8 cellular contexts compared by ENCODE assay signal in genomic region chr9:129131300-129132145, GRCh38. TPM values are rescaled to one million over a fixed set of nuclear protein-coding genes. Genes with fewer than 3 reads are reported as not detected.
DNase-seq lines count a peak whose midpoint lies in the region; ATAC-seq lines count a peak whose summit lies in the region.

No MANE protein-coding gene starts in this region.

- DNase-seq in CD8-positive, alpha-beta memory T cell = peak; percentile 75 to 87 (median 77)
- DNase-seq in H7 (peak; percentile 97), NCI-H345 (lab: John Stamatoyannopoulos, UW) (peak; percentile 48), dermis microvascular lymphatic vessel endothelial cell (ENCODE audit: low read depth in 2 of 2) (peak; percentile 51 to 68), mesenchymal stem cell (peak; percentile 68)
- peak; percentile 86 for DNase-seq in activated CD4-positive, alpha-beta memory T cell treated with anti-CD3 and anti-CD28 coated beads, Interleukin-2, amount 10 ng/mL, durations not matched to agents 7 days and 5 days
- peak; percentile 63 to 65 for DNase-seq in stimulated activated CD8-positive, alpha-beta memory T cell treated with anti-CD3 and anti-CD28 coated beads, Interleukin-15, amount 100 ng/mL, for 48 hours (ENCODE audit: low read depth in 2 of 2)

- H4K91ac ChIP-seq in mesenchymal stem cell (ENCODE audit: low read length) = no peak overlapping the region

- H3K9ac ChIP-seq in mesenchymal stem cell (ENCODE audit: low read length) = peak overlapping the region; percentile 8

- H3K9me3 ChIP-seq in CD8-positive, alpha-beta memory T cell (ENCODE audit: low read length) = no peaks in the 10 kb centered on the region
- H3K9me3 ChIP-seq in mesenchymal stem cell (ENCODE audit: control insufficient read depth, low read length) = no peaks in the 10 kb centered on the region

- no peak overlapping the region for H2AFZ ChIP-seq in mesenchymal stem cell (ENCODE audit: low read depth, low read length)

- ATAC-seq in HG03097 (IDR thresholded peaks at IDR 0.05; ENCODE audit: low FRiP score, unreplicated experiment) = no peak

- H2BK12ac ChIP-seq in mesenchymal stem cell (ENCODE audit: low read length in 2 of 2) = no peak overlapping the region

- H3K4me1 ChIP-seq in CD8-positive, alpha-beta memory T cell (ENCODE audit: insufficient read depth, low read length) = peaks cover 5% of the 10 kb centered on the region
- H3K4me1 ChIP-seq in mesenchymal stem cell (ENCODE audit: control insufficient read depth, insufficient read depth, low read depth, low read length) = peaks cover 11% of the 10 kb centered on the region

- no peaks in the 10 kb centered on the region for H3K27me3 Mint-ChIP-seq in CD8-positive, alpha-beta memory T cell
- no peaks in the 10 kb centered on the region for H3K27me3 Mint-ChIP-seq in activated CD4-positive, alpha-beta memory T cell treated with anti-CD3 and anti-CD28 coated beads, Interleukin-2, amount 10 ng/mL, durations not matched to agents 7 days and 5 days

- no peak overlapping the region for H3K14ac ChIP-seq in mesenchymal stem cell (ENCODE audit: low read length in 2 of 2)

- peak overlapping the region in 5 of 8 donors; percentile 32 to 87 (median 63) for H3K27ac Mint-ChIP-seq in CD8-positive, alpha-beta memory T cell
- no peak overlapping the region for H3K27ac Mint-ChIP-seq in activated CD4-positive, alpha-beta memory T cell treated with anti-CD3 and anti-CD28 coated beads, Interleukin-2, amount 10 ng/mL, durations not matched to agents 7 days and 5 days

- H3K4me1 Mint-ChIP-seq in CD8-positive, alpha-beta memory T cell = peaks cover 5 to 6% (median 6%) of the 10 kb centered on the region in 3 donors
- peaks cover 8% of the 10 kb centered on the region for H3K4me1 Mint-ChIP-seq in activated CD4-positive, alpha-beta memory T cell treated with anti-CD3 and anti-CD28 coated beads, Interleukin-2, amount 10 ng/mL, durations not matched to agents 7 days and 5 days

- H2AK5ac ChIP-seq in mesenchymal stem cell (ENCODE audit: low read length, severe bottlenecking) = peak overlapping the region; percentile 12

- no peak overlapping the region for H3K4me2 ChIP-seq in mesenchymal stem cell (ENCODE audit: low read length, poor library complexity, severe bottlenecking)

- H3K18ac ChIP-seq in mesenchymal stem cell (ENCODE audit: low read depth in 1 of 2, low read length in 2 of 2) = no peak overlapping the region

- WGBS in mesenchymal stem cell = 42% methylated on average over 12 of the region's 13 CpGs

- H3K27me3 ChIP-seq in CD8-positive, alpha-beta memory T cell (ENCODE audit: insufficient read depth, low read length, poor library complexity, severe bottlenecking) = no peaks in the 10 kb centered on the region
- no peaks in the 10 kb centered on the region for H3K27me3 ChIP-seq in H7 (ENCODE audit: control insufficient read depth, insufficient read depth, low read length)
- H3K27me3 ChIP-seq in mesenchymal stem cell (ENCODE audit: control insufficient read depth in 1 of 2, insufficient read depth in 1 of 2, low read length in 2 of 2) = no peaks in the 10 kb centered on the region

- POLR2A ChIA-PET in CD8-positive, alpha-beta memory T cell (lab: Charles Lee) = interaction anchor here (0.7 to 1.3 kb wide), 4 partner anchors 19 to 480 kb away, joined by 3 to 4 read pairs (median 4); no protein-coding TSS in a partner anchor
- POLR2A ChIA-PET in activated CD4-positive, alpha-beta memory T cell treated with anti-CD3 and anti-CD28 coated beads, Interleukin-2, amount 10 ng/mL, durations not matched to agents 7 days and 5 days (lab: Charles Lee) = interaction anchor here (0.5 to 2.2 kb wide), 12 partner anchors 8 to 495 kb away, joined by 3 to 9 read pairs (median 4); partner anchors contain the start of genes C9orf50, DOLPP1, IER5L and NTMT1

- peak overlapping the region; percentile 57 for H4K8ac ChIP-seq in mesenchymal stem cell (ENCODE audit: low read length)

- H3K23ac ChIP-seq in mesenchymal stem cell (ENCODE audit: low read length in 2 of 2) = no peak overlapping the region

- H2BK5ac ChIP-seq in mesenchymal stem cell (ENCODE audit: low read depth, low read length, poor library complexity, severe bottlenecking) = no peak overlapping the region

- H2BK120ac ChIP-seq in mesenchymal stem cell (ENCODE audit: low read depth, low read length) = no peak overlapping the region

- H3K4ac ChIP-seq in mesenchymal stem cell (ENCODE audit: low read depth in 1 of 2, low read length in 2 of 2) = no peak overlapping the region

- H3K4me3 ChIP-seq in CD8-positive, alpha-beta memory T cell (ENCODE audit: low read length) = no peak overlapping the region
- H3K4me3 ChIP-seq in H7 (ENCODE audit: insufficient read depth, low read depth, low read length) = no peak overlapping the region
- H3K4me3 ChIP-seq in mesenchymal stem cell (ENCODE audit: insufficient read depth in 1 of 2, low read depth in 1 of 2, low read length in 2 of 2) = no peak overlapping the region

- CTCF ChIA-PET in CD8-positive, alpha-beta memory T cell (lab: Charles Lee) = interaction anchor here (0.5 to 7.1 kb wide), 51 partner anchors 8 to 908 kb away, joined by 3 to 54 read pairs (median 5); partner anchors contain the start of genes ASB6, C9orf50, CRAT and DOLPP1
- CTCF ChIA-PET in activated CD4-positive, alpha-beta memory T cell treated with anti-CD3 and anti-CD28 coated beads, Interleukin-2, amount 10 ng/mL, durations not matched to agents 7 days and 5 days (lab: Charles Lee) = interaction anchor here (0.6 to 5.2 kb wide), 58 partner anchors 8 to 792 kb away, joined by 3 to 77 read pairs (median 4); partner anchors contain the start of genes C9orf50, CRAT, DOLPP1 and ENDOG

- H3K27ac ChIP-seq in CD8-positive, alpha-beta memory T cell (ENCODE audit: low read depth, low read length) = no peak overlapping the region
- no peak overlapping the region for H3K27ac ChIP-seq in mesenchymal stem cell (ENCODE audit: low read length, poor library complexity, severe bottlenecking)

- no peak overlapping the region for H2BK15ac ChIP-seq in mesenchymal stem cell (ENCODE audit: low read depth, poor library complexity, severe bottlenecking)

- peaks cover 0 to 74% (median 15%) of the 10 kb centered on the region in 3 donors for H3K36me3 Mint-ChIP-seq in CD8-positive, alpha-beta memory T cell
- H3K36me3 Mint-ChIP-seq in activated CD4-positive, alpha-beta memory T cell treated with anti-CD3 and anti-CD28 coated beads, Interleukin-2, amount 10 ng/mL, durations not matched to agents 7 days and 5 days (ENCODE audit: low read depth) = peaks cover 38% of the 10 kb centered on the region

- no peaks in the 10 kb centered on the region for H3K9me3 Mint-ChIP-seq in CD8-positive, alpha-beta memory T cell
- no peaks in the 10 kb centered on the region for H3K9me3 Mint-ChIP-seq in activated CD4-positive, alpha-beta memory T cell treated with anti-CD3 and anti-CD28 coated beads, Interleukin-2, amount 10 ng/mL, durations not matched to agents 7 days and 5 days

- H3K36me3 ChIP-seq in CD8-positive, alpha-beta memory T cell (ENCODE audit: insufficient read depth, low read length) = peaks cover 27% of the 10 kb centered on the region
- peaks cover 19% of the 10 kb centered on the region for H3K36me3 ChIP-seq in H7 (replicated peaks; ENCODE audit: control insufficient read depth, insufficient read depth, low read length)
- peaks cover 46 to 76% of the 10 kb centered on the region in 2 experiments for H3K36me3 ChIP-seq in mesenchymal stem cell (ENCODE audit: control insufficient read depth in 1 of 2, insufficient read depth in 2 of 2, low read depth in 1 of 2, low read length in 2 of 2)

- H3K79me1 ChIP-seq in mesenchymal stem cell (replicated peaks; ENCODE audit: low read length, poor library complexity, severe bottlenecking) = peaks cover 27% of the 10 kb centered on the region

- peak overlapping the region in 1 of 7 donors; percentile 13 for H3K4me3 Mint-ChIP-seq in CD8-positive, alpha-beta memory T cell
- H3K4me3 Mint-ChIP-seq in activated CD4-positive, alpha-beta memory T cell treated with anti-CD3 and anti-CD28 coated beads, Interleukin-2, amount 10 ng/mL, durations not matched to agents 7 days and 5 days = no peak overlapping the region

RNA-seq across cellular contexts. Expression of gene PTPA, which starts 20.3 kb away (rescaled TPM):
- total RNA-seq in CD8-positive, alpha-beta memory T cell = 100 to 1,000 TPM; 107 to 116 TPM
- polyA plus RNA-seq in CD8-positive, alpha-beta memory T cell = 15.6 TPM
- total RNA-seq in H7 (2014; rRNA removed; shearing (Covaris generic)) = 160 and 166 TPM in 2 replicates
- 10 to 100 TPM; 88.3 to 97.7 TPM for total RNA-seq in activated CD4-positive, alpha-beta memory T cell treated with anti-CD3 and anti-CD28 coated beads, Interleukin-2, amount 10 ng/mL, durations not matched to agents 7 days and 5 days
- total RNA-seq in dermis microvascular lymphatic vessel endothelial cell = 98.8 and 114 TPM in 2 replicates
- 106 TPM for polyA plus RNA-seq in mesenchymal stem cell (2013, experiment 1 of 2)
- 99.4 TPM for polyA plus RNA-seq in mesenchymal stem cell (2013, experiment 2 of 2)

RNA-seq across cellular contexts. Expression of gene CRAT, which starts 20.9 kb away (rescaled TPM):
- total RNA-seq in CD8-positive, alpha-beta memory T cell = 1 to 10 TPM; 9.8 to 10.0 TPM
- 20.1 TPM for polyA plus RNA-seq in CD8-positive, alpha-beta memory T cell
- 13.6 and 14.9 TPM in 2 replicates for total RNA-seq in H7 (2014; rRNA removed; shearing (Covaris generic))
- total RNA-seq in activated CD4-positive, alpha-beta memory T cell treated with anti-CD3 and anti-CD28 coated beads, Interleukin-2, amount 10 ng/mL, durations not matched to agents 7 days and 5 days = 10 to 100 TPM; 17.3 to 18.2 TPM
- total RNA-seq in dermis microvascular lymphatic vessel endothelial cell = 24.8 and 37.3 TPM in 2 replicates
- polyA plus RNA-seq in mesenchymal stem cell (2013, experiment 1 of 2) = 22.6 TPM
- 22.5 TPM for polyA plus RNA-seq in mesenchymal stem cell (2013, experiment 2 of 2)

RNA-seq across cellular contexts. Expression of gene IER5L, which starts 46.5 kb away (rescaled TPM):
- total RNA-seq in CD8-positive, alpha-beta memory T cell = 1 to 10 TPM; 2.8 to 3.0 TPM
- 0.16 TPM for polyA plus RNA-seq in CD8-positive, alpha-beta memory T cell
- total RNA-seq in H7 (2014; rRNA removed; shearing (Covaris generic)) = 11.1 and 13.3 TPM in 2 replicates
- total RNA-seq in activated CD4-positive, alpha-beta memory T cell treated with anti-CD3 and anti-CD28 coated beads, Interleukin-2, amount 10 ng/mL, durations not matched to agents 7 days and 5 days = 1 to 10 TPM; 2.4 to 3.0 TPM
- 11.2 and 22.8 TPM in 2 replicates for total RNA-seq in dermis microvascular lymphatic vessel endothelial cell
- 26.8 TPM for polyA plus RNA-seq in mesenchymal stem cell (2013, experiment 1 of 2)
- 26.3 TPM for polyA plus RNA-seq in mesenchymal stem cell (2013, experiment 2 of 2)

RNA-seq across cellular contexts. Expression of gene DOLPP1, which starts 50.6 kb away (rescaled TPM):
- 10 to 100 TPM; 27.8 to 30.2 TPM for total RNA-seq in CD8-positive, alpha-beta memory T cell
- polyA plus RNA-seq in CD8-positive, alpha-beta memory T cell = 15.3 TPM
- 41.3 and 42.5 TPM in 2 replicates for total RNA-seq in H7 (2014; rRNA removed; shearing (Covaris generic))
- 10 to 100 TPM; 12.9 to 16.3 TPM for total RNA-seq in activated CD4-positive, alpha-beta memory T cell treated with anti-CD3 and anti-CD28 coated beads, Interleukin-2, amount 10 ng/mL, durations not matched to agents 7 days and 5 days
- total RNA-seq in dermis microvascular lymphatic vessel endothelial cell = 7.6 and 10.5 TPM in 2 replicates
- polyA plus RNA-seq in mesenchymal stem cell (2013, experiment 1 of 2) = 14.0 TPM
- 13.7 TPM for polyA plus RNA-seq in mesenchymal stem cell (2013, experiment 2 of 2)
